8 cellular contexts compared by ENCODE assay signal in genomic region chr4:82851902-82852750, GRCh38. TPM values are rescaled to one million over a fixed set of nuclear protein-coding genes. Genes with fewer than 3 reads are reported as not detected.
DNase-seq lines count a peak whose midpoint lies in the region; ATAC-seq and TF ChIP-seq lines count a peak whose summit lies in the region.

No MANE protein-coding gene starts in this region.

- no peak overlapping the region for H3K27ac ChIP-seq in Peyer's patch
- peak overlapping the region in 1 of 4 donors; percentile 6 for H3K27ac ChIP-seq in esophagus squamous epithelium

- H3K4me3 ChIP-seq in Peyer's patch (no peak overlapping the region), esophagus squamous epithelium (no peak overlapping the region)

- ATAC-seq in stimulated activated naive CD8-positive, alpha-beta T cell treated with anti-CD3 and anti-CD28 coated beads, Interleukin-15, amount 100 ng/mL, for 72 hours = peak; percentile 68

- peak overlapping the region in 1 of 2 donors; percentile 2 for H3K27ac Mint-ChIP-seq in stimulated activated naive CD8-positive, alpha-beta T cell treated with anti-CD3 and anti-CD28 coated beads, Interleukin-15, amount 100 ng/mL, for 72 hours

- H3K9me3 ChIP-seq in Peyer's patch = no peaks in the 10 kb centered on the region
- no peaks in the 10 kb centered on the region for H3K9me3 ChIP-seq in esophagus squamous epithelium

- H3K4me1 ChIP-seq in Peyer's patch (no peaks in the 10 kb centered on the region), esophagus squamous epithelium (peaks cover 0 to 6% (median 0%) of the 10 kb centered on the region in 3 donors)

- TF ChIP-seq POLR2A in Peyer's patch (IDR thresholded peaks at IDR 0.05) (no peak), esophagus squamous epithelium (IDR thresholded peaks at IDR 0.05) (no peak)

- 75 to 85% methylated on average over 1 of the region's 1 CpG for WGBS in esophagus squamous epithelium, 2 donors

- H3K4me3 Mint-ChIP-seq in stimulated activated naive CD8-positive, alpha-beta T cell treated with anti-CD3 and anti-CD28 coated beads, Interleukin-15, amount 100 ng/mL, for 72 hours = no peak overlapping the region

- H3K9me3 Mint-ChIP-seq in stimulated activated naive CD8-positive, alpha-beta T cell treated with anti-CD3 and anti-CD28 coated beads, Interleukin-15, amount 100 ng/mL, for 72 hours = no peaks in the 10 kb centered on the region

- intact Hi-C loops in esophagus squamous epithelium (cut with DNase I) = no loop called here

- H3K27me3 ChIP-seq in Peyer's patch (no peaks in the 10 kb centered on the region), esophagus squamous epithelium (no peaks in the 10 kb centered on the region)

- DNase-seq in A172 (ENCODE audit: low spot score) (peak; percentile 25), GDM1 (lab: John Stamatoyannopoulos, UW) (peak; percentile 48), Peyer's patch (no peak), esophagus squamous epithelium (lab: John Stamatoyannopoulos, UW) (no peak), NCI-H2171 (lab: John Stamatoyannopoulos, UW) (no peak), cerebellar nuclear complex (lab: John Stamatoyannopoulos, UW) (no peak)
- no peak for DNase-seq in stimulated activated naive CD8-positive, alpha-beta T cell treated with anti-CD3 and anti-CD28 coated beads, Interleukin-15, amount 100 ng/mL, for 72 hours
- no peak for DNase-seq in activated CD4-positive, CD25-positive, alpha-beta regulatory T cell treated with anti-CD3 and anti-CD28 coated beads, Interleukin-2, amount 50 U/mL, for 72 hours

- H3K36me3 ChIP-seq in Peyer's patch (peaks cover 0 to 97% (median 6%) of the 10 kb centered on the region in 3 donors), esophagus squamous epithelium (peaks cover 27 to 100% (median 30%) of the 10 kb centered on the region in 3 donors)

- peaks cover 13% of the 10 kb centered on the region for H3K4me1 Mint-ChIP-seq in stimulated activated naive CD8-positive, alpha-beta T cell treated with anti-CD3 and anti-CD28 coated beads, Interleukin-15, amount 100 ng/mL, for 72 hours

- TF ChIP-seq CTCF in Peyer's patch (IDR thresholded peaks at IDR 0.05) (peak in 4 of 6 experiments; percentile 32 to 60 (median 52)), esophagus squamous epithelium (IDR thresholded peaks at IDR 0.05) (peak in 4 of 6 experiments; percentile 22 to 59 (median 36))

- H3K27me3 Mint-ChIP-seq in stimulated activated naive CD8-positive, alpha-beta T cell treated with anti-CD3 and anti-CD28 coated beads, Interleukin-15, amount 100 ng/mL, for 72 hours = no peaks in the 10 kb centered on the region

RNA-seq across cellular contexts. Expression of gene SEC31A, which starts 38.8 kb away (rescaled TPM):
- 146 and 150 TPM in 2 replicates for total RNA-seq in A172 (2014; rRNA removed; shearing (Covaris generic))
- total RNA-seq in Peyer's patch (100 to 1,000 TPM; 195 to 283 (median 268) TPM), esophagus squamous epithelium (100 to 1,000 TPM in 3 of 4 donors, 10 to 100 TPM in 1; 88.8 to 161 (median 128) TPM)

RNA-seq across cellular contexts. Expression of gene THAP9, which starts 48.4 kb away (rescaled TPM):
- total RNA-seq in A172 (2014; rRNA removed; shearing (Covaris generic)) = 2.9 and 4.6 TPM in 2 replicates
- total RNA-seq in Peyer's patch (1 to 10 TPM; 1.7 to 6.7 (median 2.9) TPM), esophagus squamous epithelium (1 to 10 TPM; 1.1 to 6.2 (median 2.8) TPM)

RNA-seq across cellular contexts. Expression of gene SCD5, which starts 53.5 kb away (rescaled TPM):
- total RNA-seq in A172 (2014; rRNA removed; shearing (Covaris generic)) = 11.9 and 16.6 TPM in 2 replicates
- total RNA-seq in Peyer's patch (1 to 10 TPM in 3 of 4 donors, under 1 TPM in 1; 0.70 to 5.0 (median 3.0) TPM), esophagus squamous epithelium (1 to 10 TPM; 1.2 to 6.3 (median 4.3) TPM)

Comparison
In these comparisons a context has a peak if more than half of its experiments do, and no peak if none do; other contexts are left out.
1. DNase-seq: peak in A172 (single experiment) and GDM1 (single experiment); none in Peyer's patch (0 of 3), esophagus squamous epithelium (single experiment), stimulated activated naive CD8-positive, alpha-beta T cell treated with anti-CD3 and anti-CD28 coated beads, Interleukin-15, amount 100 ng/mL, for 72 hours (0 of 2), activated CD4-positive, CD25-positive, alpha-beta regulatory T cell treated with anti-CD3 and anti-CD28 coated beads, Interleukin-2, amount 50 U/mL, for 72 hours (single experiment), NCI-H2171 (single experiment) and cerebellar nuclear complex (0 of 2).